Comparison of ENCODE assay signal across 27 cellular contexts in genomic region chr20:55365745-55366144, GRCh38.
"Had no signal": no experiment of that assay in that cellular context is flagged by ENCODE, and none has a peak within 500 bp of the region (broad histone marks: within the 10 kb centered on the region; RNA-seq: fewer than 3 reads in every experiment).

No MANE protein-coding gene starts in this region.

- ATAC-seq: effector memory CD8-positive, alpha-beta T cell; esophagus mucosa; foreskin keratinocyte; gastrocnemius medialis; gastroesophageal sphincter; heart left ventricle; heart right ventricle had no signal

- H3K36me3 ChIP-seq: colonic mucosa, esophagus muscularis mucosa, esophagus squamous epithelium, gastrocnemius medialis, gastroesophageal sphincter, heart left ventricle, heart right ventricle had no signal

- H3K27ac ChIP-seq: colonic mucosa, coronary artery, dorsolateral prefrontal cortex, epithelial cell of prostate, esophagus muscularis mucosa, esophagus squamous epithelium, foreskin keratinocyte, gastrocnemius medialis, gastroesophageal sphincter, heart left ventricle, heart right ventricle had no signal

- H3K4me3 ChIP-seq: colonic mucosa, coronary artery, dorsolateral prefrontal cortex, esophagus muscularis mucosa, esophagus squamous epithelium, gastrocnemius medialis, gastroesophageal sphincter, heart left ventricle, heart right ventricle had no signal

- FAIRE-seq: colon, endothelial cell of umbilical vein, frontal cortex had no signal

- H3K27me3 ChIP-seq: colonic mucosa, dorsolateral prefrontal cortex, esophagus muscularis mucosa, esophagus squamous epithelium, gastrocnemius medialis, gastroesophageal sphincter, heart left ventricle, heart right ventricle had no signal

- H3K4me1 ChIP-seq: colonic mucosa, esophagus muscularis mucosa, esophagus squamous epithelium, foreskin keratinocyte, gastrocnemius medialis, gastroesophageal sphincter, heart left ventricle, heart right ventricle had no signal

- DNase-seq: colonic mucosa; cortex of kidney; dermis blood vessel endothelial cell; dorsolateral prefrontal cortex; effector CD4-positive, alpha-beta T cell; effector CD8-positive, alpha-beta T cell; effector memory CD4-positive, alpha-beta T cell; effector memory CD8-positive, alpha-beta T cell; endodermal cell; erythroblast; esophagus squamous epithelium; foreskin fibroblast; foreskin keratinocyte; foreskin melanocyte; gastrocnemius medialis; glutamatergic neuron; head of caudate nucleus; heart left ventricle; heart right ventricle had no signal

- H3K9me3 ChIP-seq: colonic mucosa, esophagus squamous epithelium, gastrocnemius medialis, gastroesophageal sphincter, heart right ventricle had no signal
